Comparison of ENCODE assay signal across 31 cellular contexts in genomic region chr2:38360177-38360576, GRCh38.
"Had no signal": no experiment of that assay in that cellular context is flagged by ENCODE, and none has a peak within 500 bp of the region (broad histone marks: within the 10 kb centered on the region; RNA-seq: fewer than 3 reads in every experiment).

No MANE protein-coding gene starts in this region.

- H3K4me3 Mint-ChIP-seq: activated CD4-positive, alpha-beta memory T cell treated with anti-CD3 and anti-CD28 coated beads, Interleukin-2, amount 10 ng/mL, durations not matched to agents 7 days and 5 days; activated CD4-positive, alpha-beta T cell treated with anti-CD3 and anti-CD28 coated beads, Interleukin-2, amount 10 ng/mL, durations not matched to agents 7 days and 5 days; activated naive CD4-positive, alpha-beta T cell treated with anti-CD3 and anti-CD28 coated beads, Interleukin-2, amount 10 ng/mL, durations not matched to agents 7 days and 5 days; activated T-cell treated with anti-CD3 and anti-CD28 coated beads, Interleukin-2, amount 50 U/mL, for 24 hours; activated T-cell treated with anti-CD3 and anti-CD28 coated beads, Interleukin-2, amount 50 U/mL, for 72 hours; effector memory CD8-positive, alpha-beta T cell; T-helper 17 cell; T-helper 2 cell treated with Interferon-gamma antibody and Interleukin-4, amounts not matched to agents 5 μg/mL and 100 μg/mL, for 36 hours had no signal

- H3K36me3 ChIP-seq: adrenal gland, gastrocnemius medialis had no signal

- H3K9me3 ChIP-seq: adrenal gland, body of pancreas, esophagus muscularis mucosa, gastrocnemius medialis, heart left ventricle had no signal

- FAIRE-seq: colon had no signal

- H3K27ac Mint-ChIP-seq: activated CD4-positive, alpha-beta memory T cell treated with anti-CD3 and anti-CD28 coated beads, Interleukin-2, amount 10 ng/mL, durations not matched to agents 7 days and 5 days; activated CD4-positive, alpha-beta T cell treated with anti-CD3 and anti-CD28 coated beads, Interleukin-2, amount 10 ng/mL, durations not matched to agents 7 days and 5 days; activated naive CD4-positive, alpha-beta T cell treated with anti-CD3 and anti-CD28 coated beads, Interleukin-2, amount 10 ng/mL, durations not matched to agents 7 days and 5 days; activated naive CD4-positive, alpha-beta T cell treated with anti-CD3 and anti-CD28 coated beads, Interleukin-2, amount 50 U/mL, for 72 hours; activated T-cell treated with anti-CD3 and anti-CD28 coated beads, Interleukin-2, amount 50 U/mL, for 24 hours; activated T-cell treated with anti-CD3 and anti-CD28 coated beads, Interleukin-2, amount 50 U/mL, for 72 hours; effector memory CD8-positive, alpha-beta T cell; T-helper 17 cell; T-helper 2 cell treated with Interferon-gamma antibody and Interleukin-4, amounts not matched to agents 5 μg/mL and 100 μg/mL, for 36 hours had no signal

- ATAC-seq: activated naive CD4-positive, alpha-beta T cell treated with anti-CD3 and anti-CD28 coated beads, Interleukin-2, amount 50 U/mL, for 72 hours; activated T-cell treated with anti-CD3 and anti-CD28 coated beads, Interleukin-2, amount 50 U/mL, for 72 hours; body of pancreas; effector memory CD8-positive, alpha-beta T cell; foreskin keratinocyte; gastrocnemius medialis; heart left ventricle; T-helper 17 cell had no signal

- H3K9me3 Mint-ChIP-seq: activated CD4-positive, alpha-beta memory T cell treated with anti-CD3 and anti-CD28 coated beads, Interleukin-2, amount 10 ng/mL, durations not matched to agents 7 days and 5 days; activated CD4-positive, alpha-beta T cell treated with anti-CD3 and anti-CD28 coated beads, Interleukin-2, amount 10 ng/mL, durations not matched to agents 7 days and 5 days; activated naive CD4-positive, alpha-beta T cell treated with anti-CD3 and anti-CD28 coated beads, Interleukin-2, amount 10 ng/mL, durations not matched to agents 7 days and 5 days; activated naive CD4-positive, alpha-beta T cell treated with anti-CD3 and anti-CD28 coated beads, Interleukin-2, amount 50 U/mL, for 72 hours; activated T-cell treated with anti-CD3 and anti-CD28 coated beads, Interleukin-2, amount 50 U/mL, for 24 hours; activated T-cell treated with anti-CD3 and anti-CD28 coated beads, Interleukin-2, amount 50 U/mL, for 72 hours; effector memory CD8-positive, alpha-beta T cell; T-helper 2 cell treated with Interferon-gamma antibody and Interleukin-4, amounts not matched to agents 5 μg/mL and 100 μg/mL, for 36 hours had no signal

- H3K4me1 ChIP-seq: foreskin keratinocyte had no signal

- H3K27me3 Mint-ChIP-seq: activated CD4-positive, alpha-beta memory T cell treated with anti-CD3 and anti-CD28 coated beads, Interleukin-2, amount 10 ng/mL, durations not matched to agents 7 days and 5 days; activated CD4-positive, alpha-beta T cell treated with anti-CD3 and anti-CD28 coated beads, Interleukin-2, amount 10 ng/mL, durations not matched to agents 7 days and 5 days; activated naive CD4-positive, alpha-beta T cell treated with anti-CD3 and anti-CD28 coated beads, Interleukin-2, amount 10 ng/mL, durations not matched to agents 7 days and 5 days; activated T-cell treated with anti-CD3 and anti-CD28 coated beads, Interleukin-2, amount 50 U/mL, for 24 hours; effector memory CD8-positive, alpha-beta T cell; T-helper 17 cell had no signal

- H3K4me3 ChIP-seq: adrenal gland, body of pancreas, esophagus muscularis mucosa, gastrocnemius medialis, heart left ventricle had no signal

- H3K27ac ChIP-seq: adrenal gland, body of pancreas, foreskin keratinocyte, heart left ventricle had no signal

- DNase-seq: activated CD4-positive, alpha-beta memory T cell treated with anti-CD3 and anti-CD28 coated beads, Interleukin-2, amount 10 ng/mL, durations not matched to agents 7 days and 5 days; activated CD4-positive, alpha-beta T cell treated with anti-CD3 and anti-CD28 coated beads for 1 hour; activated CD4-positive, alpha-beta T cell treated with anti-CD3 and anti-CD28 coated beads for 4 hours; activated CD4-positive, alpha-beta T cell treated with anti-CD3 and anti-CD28 coated beads, Interleukin-2, amount 10 ng/mL, durations not matched to agents 7 days and 5 days; activated CD4-positive, alpha-beta T cell treated with anti-CD3 and anti-CD28 coated beads, Interleukin-2, amount 50 U/mL, for 4 hours; activated CD8-positive, alpha-beta memory T cell treated with anti-CD3 and anti-CD28 coated beads, Interleukin-2, amount 50 U/mL, for 48 hours; activated gamma-delta T cell; activated naive CD4-positive, alpha-beta T cell; activated naive CD4-positive, alpha-beta T cell treated with anti-CD3 and anti-CD28 coated beads, Interleukin-2, amount 10 ng/mL, durations not matched to agents 7 days and 5 days; activated T-cell treated with anti-CD3 and anti-CD28 coated beads for 4 hours; activated T-cell treated with anti-CD3 and anti-CD28 coated beads, Interleukin-2, amount 50 U/mL, for 24 hours; activated T-cell treated with anti-CD3 and anti-CD28 coated beads, Interleukin-2, amount 50 U/mL, for 72 hours; adrenal gland; amygdala; aorta; body of pancreas; caudate nucleus; cortex of kidney; dermis blood vessel endothelial cell; effector CD4-positive, alpha-beta T cell; effector memory CD8-positive, alpha-beta T cell; erythroblast; foreskin keratinocyte; gastrocnemius medialis; glutamatergic neuron; heart left ventricle; T-helper 17 cell had no signal

- H3K27me3 ChIP-seq: adrenal gland, body of pancreas, esophagus muscularis mucosa, foreskin keratinocyte, gastrocnemius medialis, heart left ventricle had no signal
